ENCODE assay signal across 21 cellular contexts in the genomic region with DNA sequence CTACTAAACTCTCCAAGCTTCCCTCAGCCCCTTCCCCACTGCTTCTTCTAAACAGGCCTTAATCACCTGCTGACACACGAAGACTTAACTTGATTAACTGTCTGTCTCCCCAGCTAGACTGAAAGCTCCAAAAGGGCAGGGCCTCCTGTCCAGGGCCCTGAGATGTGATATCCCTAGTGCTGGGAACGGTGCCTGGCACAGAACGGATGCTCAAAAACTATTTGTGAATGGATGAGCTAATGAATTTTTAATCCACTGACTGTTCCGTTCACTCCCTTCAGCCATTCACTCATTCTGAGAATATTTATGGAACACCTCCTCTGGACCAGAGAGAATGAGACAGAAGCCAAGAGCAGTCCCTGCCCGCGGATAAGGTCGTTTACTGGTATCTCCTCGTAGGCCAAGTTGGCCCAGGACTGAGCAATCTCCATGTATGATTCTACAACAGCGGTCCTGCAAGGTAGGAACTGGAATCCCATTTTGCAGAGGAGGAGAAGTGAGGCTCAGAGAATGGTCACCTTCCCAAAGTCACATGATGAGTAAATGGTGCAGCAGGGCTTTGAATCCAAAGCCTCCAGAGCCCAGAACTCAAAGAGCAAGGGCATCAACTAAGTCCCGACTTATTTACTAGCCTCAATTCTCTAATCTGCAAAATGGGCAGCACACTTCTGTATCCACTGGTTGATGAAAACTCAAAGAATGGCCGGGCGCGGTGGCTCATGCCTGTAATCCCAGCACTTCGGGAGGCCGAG. TPM values are rescaled to one million over a fixed set of nuclear protein-coding genes. Genes with fewer than 3 reads are reported as not detected.
DNase-seq lines count a peak whose midpoint lies in the region; ATAC-seq and TF ChIP-seq lines count a peak whose summit lies in the region.
"Had no signal": no experiment of that assay in that cellular context is flagged by ENCODE, and none has a peak within 500 bp of the region (broad histone marks: within the 10 kb centered on the region; RNA-seq: fewer than 3 reads in every experiment).

No MANE protein-coding gene starts in this region.

- H3K4me3 Mint-ChIP-seq in endothelial cell (ENCODE audit: unreplicated experiment) = peak overlapping the region; percentile 82
- no peak overlapping the region for H3K4me3 Mint-ChIP-seq in nephron progenitor cell
- peak overlapping the region; percentile 20 for H3K4me3 Mint-ChIP-seq in type B pancreatic cell
- no peak overlapping the region for H3K4me3 Mint-ChIP-seq in HFFc6
- H3K4me3 Mint-ChIP-seq: GM23338 had no signal

- H3K36me3 ChIP-seq in right atrium auricular region = peaks cover 45% of the 10 kb centered on the region

- intact Hi-C loops in Right ventricle myocardium superior (cut with DNase I) = no loop called here

- H3K27me3 Mint-ChIP-seq in endothelial cell (ENCODE audit: unreplicated experiment) (peaks cover 17% of the 10 kb centered on the region), nephron progenitor cell (ENCODE audit: low read depth, poor library complexity) (peaks cover 9% of the 10 kb centered on the region), type B pancreatic cell (no peaks in the 10 kb centered on the region), HFFc6 (ENCODE audit: insufficient read depth) (peaks cover 2% of the 10 kb centered on the region)

- TF ChIP-seq CTCF in right atrium auricular region (IDR thresholded peaks at IDR 0.05) = no peak
- no peak for TF ChIP-seq CTCF in endothelial cell (IDR thresholded peaks at IDR 0.05; ENCODE audit: unreplicated experiment)
- TF ChIP-seq CTCF in nephron progenitor cell (IDR thresholded peaks at IDR 0.05) = no peak
- no peak for TF ChIP-seq CTCF in type B pancreatic cell (conservative IDR thresholded peaks at IDR 0.05)
- TF ChIP-seq CTCF in HFFc6 (IDR thresholded peaks at IDR 0.05) = no peak

- H3K27me3 ChIP-seq in right atrium auricular region = no peaks in the 10 kb centered on the region

- no peaks in the 10 kb centered on the region for H3K9me3 ChIP-seq in right atrium auricular region
- H3K9me3 ChIP-seq: HAP-1 had no signal

- peak; percentile 11 for ATAC-seq in Right ventricle myocardium superior (ENCODE audit: poor library complexity)
- ATAC-seq: GM23338 had no signal

- DNase-seq in Right ventricle myocardium superior (peak; percentile 44), right atrium auricular region (ENCODE audit: low spot score) (no peak), endothelial cell (ENCODE audit: low spot score) (no peak), nephron progenitor cell (no peak), type B pancreatic cell (ENCODE audit: extremely low spot score, unreplicated experiment) (no peak), NCI-H1930 (lab: John Stamatoyannopoulos, UW) (no peak), HFFc6 (no peak), caudate nucleus (lab: John Stamatoyannopoulos, UW) (no peak)
- DNase-seq: GDM1, NCI-H1105, NCI-H146, NCI-H2081, NCI-H446, NCI-H526, SHP77 had no signal

- peak overlapping the region in 1 of 2 donors; percentile 54 for H3K27ac ChIP-seq in right atrium auricular region
- H3K27ac ChIP-seq in caudate nucleus (ENCODE audit: low read depth, low read length) = no peak overlapping the region
- H3K27ac ChIP-seq: C4-2B, KMS-11 had no signal

- H3K4me1 Mint-ChIP-seq in endothelial cell (ENCODE audit: unreplicated experiment) = peaks cover 30% of the 10 kb centered on the region
- peaks cover 35% of the 10 kb centered on the region for H3K4me1 Mint-ChIP-seq in nephron progenitor cell
- peaks cover 27% of the 10 kb centered on the region for H3K4me1 Mint-ChIP-seq in type B pancreatic cell (ENCODE audit: unreplicated experiment)
- H3K4me1 Mint-ChIP-seq in HFFc6 (ENCODE audit: low read depth) = peaks cover 36% of the 10 kb centered on the region

- H3K27ac Mint-ChIP-seq in endothelial cell (ENCODE audit: unreplicated experiment) (peak overlapping the region; percentile 42), nephron progenitor cell (peak overlapping the region; percentile 58), type B pancreatic cell (no peak overlapping the region), HFFc6 (no peak overlapping the region)
- H3K27ac Mint-ChIP-seq: GM23338 had no signal

- H3K36me3 Mint-ChIP-seq in endothelial cell (ENCODE audit: low read depth, unreplicated experiment) = peaks cover 47% of the 10 kb centered on the region
- H3K36me3 Mint-ChIP-seq in nephron progenitor cell (ENCODE audit: low read depth) = peaks cover 38% of the 10 kb centered on the region
- H3K36me3 Mint-ChIP-seq in type B pancreatic cell = peaks cover 16% of the 10 kb centered on the region
- H3K36me3 Mint-ChIP-seq in HFFc6 (ENCODE audit: low read depth) = peaks cover 36% of the 10 kb centered on the region

- H3K4me3 ChIP-seq in right atrium auricular region = no peak overlapping the region
- H3K4me3 ChIP-seq: GM23338, HAP-1 had no signal

- peaks cover 0 to 60% of the 10 kb centered on the region in 2 donors for H3K4me1 ChIP-seq in right atrium auricular region

- no peaks in the 10 kb centered on the region for H3K9me3 Mint-ChIP-seq in endothelial cell (ENCODE audit: unreplicated experiment)
- no peaks in the 10 kb centered on the region for H3K9me3 Mint-ChIP-seq in nephron progenitor cell
- no peaks in the 10 kb centered on the region for H3K9me3 Mint-ChIP-seq in type B pancreatic cell
- H3K9me3 Mint-ChIP-seq in HFFc6 = no peaks in the 10 kb centered on the region
- H3K9me3 Mint-ChIP-seq: GM23338 had no signal

RNA-seq across cellular contexts. Expression of gene DMWD, which starts 3.4 kb away (rescaled TPM):
- total RNA-seq in Right ventricle myocardium superior (57.2 TPM), right atrium auricular region (10 to 100 TPM; 41.5 to 55.9 TPM), endothelial cell (ENCODE audit: unreplicated experiment) (95.3 TPM), type B pancreatic cell (ENCODE audit: low replicate concordance) (56.3 and 94.0 TPM in 2 replicates)
- total RNA-seq in HFFc6 (2021; fragmentation: NEBNext Ultra II Directional; extraction: Animal tissue kit (Norgen Biotek cat#: 25700)) = 10 to 100 TPM; 53.4 to 63.2 (median 55.3) TPM

RNA-seq across cellular contexts. Expression of gene DMPK, which starts 6.9 kb away (rescaled TPM):
- total RNA-seq in Right ventricle myocardium superior = 237 TPM
- 100 to 1,000 TPM; 107 to 214 TPM for total RNA-seq in right atrium auricular region
- 80.3 TPM for total RNA-seq in endothelial cell (ENCODE audit: unreplicated experiment)
- 42.5 and 97.7 TPM in 2 replicates for total RNA-seq in type B pancreatic cell (ENCODE audit: low replicate concordance)
- total RNA-seq in HFFc6 (2021; fragmentation: NEBNext Ultra II Directional; extraction: Animal tissue kit (Norgen Biotek cat#: 25700)) = 100 to 1,000 TPM in 4 of 6 experiments, 10 to 100 TPM in 2; 85.5 to 144 (median 102) TPM

RNA-seq across cellular contexts. Expression of gene SIX5, which starts 20.2 kb away (rescaled TPM):
- total RNA-seq in Right ventricle myocardium superior = 22.0 TPM
- 10 to 100 TPM in 1 of 2 donors, 1 to 10 TPM in 1; 9.3 to 18.6 TPM for total RNA-seq in right atrium auricular region
- total RNA-seq in endothelial cell (ENCODE audit: unreplicated experiment) = 21.9 TPM
- 19.7 and 38.0 TPM in 2 replicates for total RNA-seq in type B pancreatic cell (ENCODE audit: low replicate concordance)
- total RNA-seq in HFFc6 (2021; fragmentation: NEBNext Ultra II Directional; extraction: Animal tissue kit (Norgen Biotek cat#: 25700)) = 10 to 100 TPM; 14.0 to 15.1 (median 14.4) TPM

RNA-seq across cellular contexts. Expression of gene RSPH6A, which starts 25.9 kb away (rescaled TPM):
- total RNA-seq in Right ventricle myocardium superior (0.08 TPM), right atrium auricular region (not detected), endothelial cell (ENCODE audit: unreplicated experiment) (0.28 TPM), type B pancreatic cell (ENCODE audit: low replicate concordance) (0.19 and 0.26 TPM in 2 replicates)
- under 1 TPM in 1 of 6 experiments, not detected in 5; 0.07 TPM for total RNA-seq in HFFc6 (2021; fragmentation: NEBNext Ultra II Directional; extraction: Animal tissue kit (Norgen Biotek cat#: 25700))
- total RNA-seq: A172 had no signal

RNA-seq across cellular contexts. Expression of gene MEIOSIN, which starts 56.0 kb away (rescaled TPM):
- total RNA-seq in Right ventricle myocardium superior (not detected), right atrium auricular region (under 1 TPM; 0.78 to 0.90 TPM), endothelial cell (ENCODE audit: unreplicated experiment) (not detected), type B pancreatic cell (ENCODE audit: low replicate concordance) (not detected in 2 replicates)
- total RNA-seq in HFFc6 (2021; fragmentation: NEBNext Ultra II Directional; extraction: Animal tissue kit (Norgen Biotek cat#: 25700)) = not detected
- total RNA-seq: A172, OCI-LY7 had no signal

Comparison
In these comparisons a context has a peak if more than half of its experiments do, and no peak if none do; other contexts are left out.
1. H3K27ac Mint-ChIP-seq: peak in endothelial cell (single experiment) and nephron progenitor cell (single experiment); none in type B pancreatic cell (single experiment) and HFFc6 (single experiment).
2. H3K4me3 Mint-ChIP-seq: peak in endothelial cell (single experiment) and type B pancreatic cell (single experiment); none in nephron progenitor cell (single experiment) and HFFc6 (single experiment).